In the genomic region with DNA sequence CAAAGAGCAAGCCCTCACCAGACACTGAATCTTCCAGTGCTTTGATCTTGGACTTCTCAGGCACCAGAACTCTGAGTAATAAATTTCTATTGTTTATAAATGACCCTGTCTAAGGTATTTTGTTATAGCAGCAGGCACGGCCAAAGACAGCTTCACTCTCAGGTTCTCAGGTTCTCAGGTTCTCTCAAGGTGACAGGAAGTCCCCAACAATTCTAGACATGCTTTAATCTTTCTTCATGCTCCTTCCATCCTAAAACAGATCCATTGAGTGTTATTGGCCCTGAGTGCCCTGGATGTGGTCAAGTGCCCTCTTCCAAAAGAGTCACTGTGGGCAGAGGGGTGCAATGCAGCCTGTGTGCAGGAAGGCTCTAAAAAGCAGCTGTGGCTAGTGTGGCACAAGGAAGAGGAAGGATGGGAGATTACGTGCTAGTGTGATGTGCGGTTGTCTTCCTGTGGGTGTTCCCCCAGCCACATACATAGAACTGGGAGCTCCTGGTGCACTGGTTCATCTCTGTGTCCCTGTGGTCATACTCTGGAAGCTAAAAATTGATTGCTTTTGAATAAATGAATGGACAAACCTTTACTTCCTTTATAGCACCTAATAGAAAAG, we compare ENCODE assay signal across 7 cellular contexts. TPM values are rescaled to one million over a fixed set of nuclear protein-coding genes. Genes with fewer than 3 reads are reported as not detected.
DNase-seq lines count a peak whose midpoint lies in the region; ATAC-seq and TF ChIP-seq lines count a peak whose summit lies in the region.

No MANE protein-coding gene starts in this region.

- no peak overlapping the region for H3K27ac Mint-ChIP-seq in activated T-cell treated with anti-CD3 and anti-CD28 coated beads, Interleukin-2, amount 50 U/mL, for 72 hours

- in situ Hi-C loops in GM13976 (cut with MboI; ENCODE audit: low sequenced_read_pairs, unreplicated experiment): no loop called here

- peak; percentile 51 for DNase-seq in GM13976 (ENCODE audit: low spot score)
- DNase-seq in NOMO-1 treated with dmso at 0.1 percent for 144 hours (lab: John Stamatoyannopoulos, UW; ENCODE audit: unreplicated experiment): peak; percentile 80
- DNase-seq in activated T-cell treated with anti-CD3 and anti-CD28 coated beads, Interleukin-2, amount 50 U/mL, for 72 hours: peak; percentile 19 to 27
- DNase-seq in pons (ENCODE audit: low spot score): peak; percentile 45
- DNase-seq in dorsolateral prefrontal cortex: no peak
- DNase-seq in colonic mucosa: no peak
- DNase-seq in HEK293T (ENCODE audit: extremely low spot score): no peak

- no peaks in the 10 kb centered on the region for H3K27me3 Mint-ChIP-seq in activated T-cell treated with anti-CD3 and anti-CD28 coated beads, Interleukin-2, amount 50 U/mL, for 72 hours (ENCODE audit: low read depth)

- peaks cover 25% of the 10 kb centered on the region for H3K4me1 Mint-ChIP-seq in activated T-cell treated with anti-CD3 and anti-CD28 coated beads, Interleukin-2, amount 50 U/mL, for 72 hours (ENCODE audit: low read depth)

- no peaks in the 10 kb centered on the region for H3K4me1 ChIP-seq in colonic mucosa

- TF ChIP-seq CTCF in GM13976 (IDR thresholded peaks at IDR 0.05; ENCODE audit: borderline replicate concordance, control extremely low read depth, extremely low read depth, insufficient read depth, missing control alignments) (no peak), dorsolateral prefrontal cortex (IDR thresholded peaks at IDR 0.05 in 54 of 56, conservative IDR thresholded peaks at IDR 0.05 in 2 of 56; ENCODE audit: low read depth in 1 of 56, partially characterized antibody in 56 of 56) (no peak), colonic mucosa (IDR thresholded peaks at IDR 0.05) (no peak)

- no peaks in the 10 kb centered on the region for H3K36me3 ChIP-seq in colonic mucosa

- ATAC-seq in activated T-cell treated with anti-CD3 and anti-CD28 coated beads, Interleukin-2, amount 50 U/mL, for 72 hours (replicated peaks in 1 of 2): peak; percentile 72 to 86

- CTCF ChIA-PET in HEK293T (lab: Yijun Ruan, JAX): no interaction called here

- H3K4me3 Mint-ChIP-seq in activated T-cell treated with anti-CD3 and anti-CD28 coated beads, Interleukin-2, amount 50 U/mL, for 72 hours: peak overlapping the region; percentile 13 to 52

- no peak overlapping the region for H3K9ac ChIP-seq in colonic mucosa (ENCODE audit: low read depth in 2 of 2, low read length in 2 of 2)

- POLR2A ChIA-PET in HEK293T (lab: Yijun Ruan, JAX): no interaction called here

- H3K4me3 ChIP-seq in dorsolateral prefrontal cortex: no peak overlapping the region
- no peak overlapping the region for H3K4me3 ChIP-seq in colonic mucosa

- intact Hi-C loops in dorsolateral prefrontal cortex (cut with DNase I) (no loop called here), colonic mucosa (cut with DNase I) (no loop called here)

- H3K27me3 ChIP-seq in dorsolateral prefrontal cortex (no peaks in the 10 kb centered on the region), colonic mucosa (no peaks in the 10 kb centered on the region)

- H3K27ac ChIP-seq in dorsolateral prefrontal cortex (no peak overlapping the region), colonic mucosa (no peak overlapping the region)

- H3K9me3 Mint-ChIP-seq in activated T-cell treated with anti-CD3 and anti-CD28 coated beads, Interleukin-2, amount 50 U/mL, for 72 hours: no peaks in the 10 kb centered on the region

- H3K36me3 Mint-ChIP-seq in activated T-cell treated with anti-CD3 and anti-CD28 coated beads, Interleukin-2, amount 50 U/mL, for 72 hours (ENCODE audit: insufficient read depth in 2 of 2): no peaks in the 10 kb centered on the region

- no peaks in the 10 kb centered on the region for H3K9me3 ChIP-seq in colonic mucosa

TF ChIP-seq in HEK293T, 16 proteins besides CTCF, POLR2A, EP300 and RAD21:
- TF ChIP-seq L3MBTL2 (conservative IDR thresholded peaks at IDR 0.05): no peak
- no peak for TF ChIP-seq FOXM1 (IDR thresholded peaks at IDR 0.05; ENCODE audit: borderline replicate concordance)

RNA-seq across cellular contexts. Expression of gene RAB7A, which starts 11.0 kb away (rescaled TPM):
- total RNA-seq in activated T-cell treated with anti-CD3 and anti-CD28 coated beads, Interleukin-2, amount 50 U/mL, for 72 hours: 100 to 1,000 TPM; 204 to 206 TPM
- 100 to 1,000 TPM; 221 to 378 (median 299) TPM for total RNA-seq in dorsolateral prefrontal cortex
- total RNA-seq in colonic mucosa: 100 to 1,000 TPM; 221 to 272 TPM

Comparison
In these comparisons a context has a peak if more than half of its experiments do, and no peak if none do; other contexts are left out.
1. DNase-seq: peak in GM13976 (single experiment), NOMO-1 treated with dmso at 0.1 percent for 144 hours (single experiment), activated T-cell treated with anti-CD3 and anti-CD28 coated beads, Interleukin-2, amount 50 U/mL, for 72 hours (2 of 2) and pons (single experiment); none in dorsolateral prefrontal cortex (0 of 10), colonic mucosa (single experiment) and HEK293T (single experiment).